ENCODE assay signal across 1 cellular context in genomic region chr14:35419429-35419841, GRCh38.
TF ChIP-seq lines count a peak whose summit lies in the region.

No MANE protein-coding gene starts in this region.

TF ChIP-seq in GM23338, 12 proteins besides CTCF, POLR2A, EP300 and RAD21 (continued from another document):
- TF ChIP-seq ZNF462 (CRISPR knock-in tag; IDR thresholded peaks at IDR 0.05) = no peak
- no peak for TF ChIP-seq EZH2phosphoT487 (IDR thresholded peaks at IDR 0.05; ENCODE audit: unreplicated experiment)
- no peak for TF ChIP-seq ZNF331 (CRISPR knock-in tag; IDR thresholded peaks at IDR 0.05; ENCODE audit: low read depth)
- TF ChIP-seq, protein P1, sequence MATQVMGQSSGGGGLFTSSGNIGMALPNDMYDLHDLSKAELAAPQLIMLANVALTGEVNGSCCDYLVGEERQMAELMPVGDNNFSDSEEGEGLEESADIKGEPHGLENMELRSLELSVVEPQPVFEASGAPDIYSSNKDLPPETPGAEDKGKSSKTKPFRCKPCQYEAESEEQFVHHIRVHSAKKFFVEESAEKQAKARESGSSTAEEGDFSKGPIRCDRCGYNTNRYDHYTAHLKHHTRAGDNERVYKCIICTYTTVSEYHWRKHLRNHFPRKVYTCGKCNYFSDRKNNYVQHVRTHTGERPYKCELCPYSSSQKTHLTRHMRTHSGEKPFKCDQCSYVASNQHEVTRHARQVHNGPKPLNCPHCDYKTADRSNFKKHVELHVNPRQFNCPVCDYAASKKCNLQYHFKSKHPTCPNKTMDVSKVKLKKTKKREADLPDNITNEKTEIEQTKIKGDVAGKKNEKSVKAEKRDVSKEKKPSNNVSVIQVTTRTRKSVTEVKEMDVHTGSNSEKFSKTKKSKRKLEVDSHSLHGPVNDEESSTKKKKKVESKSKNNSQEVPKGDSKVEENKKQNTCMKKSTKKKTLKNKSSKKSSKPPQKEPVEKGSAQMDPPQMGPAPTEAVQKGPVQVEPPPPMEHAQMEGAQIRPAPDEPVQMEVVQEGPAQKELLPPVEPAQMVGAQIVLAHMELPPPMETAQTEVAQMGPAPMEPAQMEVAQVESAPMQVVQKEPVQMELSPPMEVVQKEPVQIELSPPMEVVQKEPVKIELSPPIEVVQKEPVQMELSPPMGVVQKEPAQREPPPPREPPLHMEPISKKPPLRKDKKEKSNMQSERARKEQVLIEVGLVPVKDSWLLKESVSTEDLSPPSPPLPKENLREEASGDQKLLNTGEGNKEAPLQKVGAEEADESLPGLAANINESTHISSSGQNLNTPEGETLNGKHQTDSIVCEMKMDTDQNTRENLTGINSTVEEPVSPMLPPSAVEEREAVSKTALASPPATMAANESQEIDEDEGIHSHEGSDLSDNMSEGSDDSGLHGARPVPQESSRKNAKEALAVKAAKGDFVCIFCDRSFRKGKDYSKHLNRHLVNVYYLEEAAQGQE (IDR thresholded peaks at IDR 0.05; ENCODE audit: unreplicated experiment) = no peak
- no peak for TF ChIP-seq POLR2AphosphoS5 (IDR thresholded peaks at IDR 0.05; ENCODE audit: low read depth)
- TF ChIP-seq NANOG (IDR thresholded peaks at IDR 0.05; ENCODE audit: borderline replicate concordance) = no peak
- TF ChIP-seq EZH2 (IDR thresholded peaks at IDR 0.05; ENCODE audit: low read depth, unreplicated experiment) = no peak
- TF ChIP-seq JUNB (IDR thresholded peaks at IDR 0.05; ENCODE audit: unreplicated experiment) = no peak
